ENCODE assay signal across 8 cellular contexts in the genomic region with DNA sequence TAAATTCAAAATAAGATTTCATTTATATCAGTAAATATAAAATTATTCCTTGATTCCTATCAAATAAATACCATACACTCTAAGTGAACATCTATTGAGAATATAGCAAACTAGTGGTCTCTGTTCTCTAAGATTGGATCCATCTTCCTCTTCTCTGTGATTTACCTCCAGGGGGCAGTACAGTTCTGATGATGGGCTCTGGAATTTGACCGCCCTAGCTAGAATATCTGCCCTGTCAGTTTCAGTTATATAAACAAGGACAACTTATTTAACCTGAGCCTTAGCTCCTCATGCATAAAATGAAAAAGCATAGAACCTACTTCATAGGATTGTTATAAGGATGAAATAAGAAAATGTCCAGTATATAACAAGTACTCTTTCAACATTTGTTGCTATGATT.
DNase-seq lines count a peak whose midpoint lies in the region; ATAC-seq and TF ChIP-seq lines count a peak whose summit lies in the region.

No MANE protein-coding gene starts in this region.

- no peaks in the 10 kb centered on the region for H3K79me2 ChIP-seq in DOHH2 (ENCODE audit: control insufficient read depth, low read length)
- no peaks in the 10 kb centered on the region for H3K79me2 ChIP-seq in PC-9 (ENCODE audit: low read depth)

- POLR2A ChIA-PET in HEK293 (lab: Yijun Ruan, JAX): no interaction called here
- POLR2A ChIA-PET in PC-9 (lab: Charles Lee; ENCODE audit: unreplicated experiment): interaction anchor here (0.6 kb wide), 2 partner anchors 30 to 58 kb away, joined by 6 to 10 read pairs; no protein-coding TSS in a partner anchor

- H3F3A ChIP-seq in DOHH2 (ENCODE audit: control insufficient read depth, insufficient read depth): no peaks in the 10 kb centered on the region
- peaks cover 16% of the 10 kb centered on the region; the same call in 1 of the 2 replicates for H3F3A ChIP-seq in PC-9 (ENCODE audit: insufficient read depth, low read depth)

- H3K4me3 ChIP-seq in DOHH2 (ENCODE audit: low read length): no peak overlapping the region
- H3K4me3 ChIP-seq in HEK293 (ENCODE audit: low read depth, low read length): no peak overlapping the region
- no peak overlapping the region for H3K4me3 ChIP-seq in PC-9

- H3K4me1 ChIP-seq in DOHH2 (ENCODE audit: control insufficient read depth, low read length) (no peaks in the 10 kb centered on the region), HEK293 (ENCODE audit: control insufficient read depth, insufficient read depth, low read length) (peaks cover 7% of the 10 kb centered on the region; the same call in 1 of the 2 replicates), PC-9 (replicated peaks; ENCODE audit: insufficient read depth) (peaks cover 32% of the 10 kb centered on the region)

- no peaks in the 10 kb centered on the region for H3K9me3 ChIP-seq in DOHH2 (ENCODE audit: control insufficient read depth, insufficient read depth, low read length)
- H3K9me3 ChIP-seq in HEK293 (ENCODE audit: control insufficient read depth, insufficient read depth, low read depth, low read length): no peaks in the 10 kb centered on the region
- no peaks in the 10 kb centered on the region for H3K9me3 ChIP-seq in PC-9 (ENCODE audit: insufficient read depth, low read depth)

- CTCF ChIA-PET in HEK293 (lab: Yijun Ruan, JAX): interaction anchor here (1.0 to 2.5 kb wide), 5 partner anchors 10 to 224 kb away, joined by 3 to 8 read pairs (median 3); no protein-coding TSS in a partner anchor
- CTCF ChIA-PET in PC-9 (lab: Charles Lee): interaction anchor here (0.6 to 1.3 kb wide), 4 partner anchors 31 to 652 kb away, joined by 3 to 4 read pairs (median 3); no protein-coding TSS in a partner anchor

- intact Hi-C loops in PC-9 (cut with micrococcal nuclease; ENCODE audit: unreplicated experiment): loop anchor here (1.0 to 2.0 kb wide), 3 partner anchors 30 to 225 kb away; no protein-coding TSS in a partner anchor

- H3K36me3 ChIP-seq in DOHH2 (ENCODE audit: control insufficient read depth, low read length) (no peaks in the 10 kb centered on the region), HEK293 (ENCODE audit: control insufficient read depth in 2 of 2, insufficient read depth in 1 of 2, low read length in 2 of 2) (no peaks in the 10 kb centered on the region), PC-9 (ENCODE audit: low read depth) (no peaks in the 10 kb centered on the region)

- H2AFZ ChIP-seq in PC-9: no peak overlapping the region

- no peaks in the 10 kb centered on the region for H4K20me1 ChIP-seq in DOHH2 (ENCODE audit: control insufficient read depth, insufficient read depth, low read depth, low read length)
- no peaks in the 10 kb centered on the region for H4K20me1 ChIP-seq in PC-9 (ENCODE audit: insufficient read depth)

- H3K27ac ChIP-seq in DOHH2 (ENCODE audit: low read depth, low read length) (no peak overlapping the region), HEK293 (ENCODE audit: extremely low read depth, low read depth, low read length) (no peak overlapping the region), PC-9 (no peak overlapping the region)

- DNase-seq in PC-9 (peak; percentile 26 to 57), putamen (ENCODE audit: low spot score) (peak; percentile 75), NCI-H2029 treated with DMSO at 0.1 percent for 48 hours (lab: John Stamatoyannopoulos, UW) (no peak), NCI-H2227 (lab: John Stamatoyannopoulos, UW; ENCODE audit: unreplicated experiment) (no peak)
- no peak for DNase-seq in stimulated activated CD4-positive, alpha-beta T cell treated with anti-CD3 and anti-CD28 coated beads, Interleukin-2, amount 100 ng/mL, for 24 hours

- H3K4me2 ChIP-seq in DOHH2 (ENCODE audit: low read length): no peak overlapping the region
- H3K4me2 ChIP-seq in PC-9: no peak overlapping the region

- TF ChIP-seq CTCF in DOHH2 (IDR thresholded peaks at IDR 0.05; ENCODE audit: low read depth, low read length, poor library complexity, severe bottlenecking) (peak; percentile 64), HEK293 (tag by site-specific recombination; IDR thresholded peaks at IDR 0.05) (no peak), PC-9 (conservative IDR thresholded peaks at IDR 0.05) (peak; percentile 90)

- no TSS peak for BruUV-seq in PC-9 (replicated peaks; lab: Mats Ljungman, UMichigan)

- peaks cover 18% of the 10 kb centered on the region for H3K27me3 ChIP-seq in DOHH2 (ENCODE audit: control insufficient read depth, low read length)
- H3K27me3 ChIP-seq in PC-9 (ENCODE audit: insufficient read depth, low read depth): no peaks in the 10 kb centered on the region

- ATAC-seq in esophagus mucosa: peak; percentile 62

- no peaks in the 10 kb centered on the region for H3K9me2 ChIP-seq in DOHH2 (replicated peaks; ENCODE audit: control insufficient read depth, low read length)
- no peaks in the 10 kb centered on the region for H3K9me2 ChIP-seq in PC-9 (ENCODE audit: insufficient read depth)

TF ChIP-seq in HEK293, 187 proteins besides CTCF, POLR2A, EP300 and RAD21:
- TF ChIP-seq ZNF48 (tag by site-specific recombination; IDR thresholded peaks at IDR 0.05) (no peak), ZNF654 (tag by site-specific recombination; IDR thresholded peaks at IDR 0.05; ENCODE audit: low read depth) (peak; percentile 62), HOXC10 (CRISPR knock-in tag; IDR thresholded peaks at IDR 0.05) (no peak), ZSCAN30 (tag by site-specific recombination; IDR thresholded peaks at IDR 0.05) (peak; percentile 95), KLF16 (tag by site-specific recombination; IDR thresholded peaks at IDR 0.05) (no peak), OSR2 (tag by site-specific recombination; IDR thresholded peaks at IDR 0.05) (no peak), ZNF629 (tag by site-specific recombination; IDR thresholded peaks at IDR 0.05) (no peak)
- TF ChIP-seq, protein P1, sequence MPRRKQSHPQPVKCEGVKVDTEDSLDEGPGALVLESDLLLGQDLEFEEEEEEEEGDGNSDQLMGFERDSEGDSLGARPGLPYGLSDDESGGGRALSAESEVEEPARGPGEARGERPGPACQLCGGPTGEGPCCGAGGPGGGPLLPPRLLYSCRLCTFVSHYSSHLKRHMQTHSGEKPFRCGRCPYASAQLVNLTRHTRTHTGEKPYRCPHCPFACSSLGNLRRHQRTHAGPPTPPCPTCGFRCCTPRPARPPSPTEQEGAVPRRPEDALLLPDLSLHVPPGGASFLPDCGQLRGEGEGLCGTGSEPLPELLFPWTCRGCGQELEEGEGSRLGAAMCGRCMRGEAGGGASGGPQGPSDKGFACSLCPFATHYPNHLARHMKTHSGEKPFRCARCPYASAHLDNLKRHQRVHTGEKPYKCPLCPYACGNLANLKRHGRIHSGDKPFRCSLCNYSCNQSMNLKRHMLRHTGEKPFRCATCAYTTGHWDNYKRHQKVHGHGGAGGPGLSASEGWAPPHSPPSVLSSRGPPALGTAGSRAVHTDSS (tag by site-specific recombination; IDR thresholded peaks at IDR 0.05): peak; percentile 52

Comparison
In these comparisons a context has a peak if more than half of its experiments do, and no peak if none do; other contexts are left out.
1. DNase-seq: peak in PC-9 (2 of 2) and putamen (single experiment); none in NCI-H2029 treated with DMSO at 0.1 percent for 48 hours (single experiment), stimulated activated CD4-positive, alpha-beta T cell treated with anti-CD3 and anti-CD28 coated beads, Interleukin-2, amount 100 ng/mL, for 24 hours (0 of 2) and NCI-H2227 (single experiment).